33 cellular contexts compared by ENCODE assay signal in genomic region chr5:584846-585245, GRCh38.
"Had no signal": no experiment of that assay in that cellular context is flagged by ENCODE, and none has a peak within 500 bp of the region (broad histone marks: within the 10 kb centered on the region; RNA-seq: fewer than 3 reads in every experiment).

No MANE protein-coding gene starts in this region.

- H3K27ac ChIP-seq: Peyer's patch, RWPE1, WERI-Rb-1 had no signal

- ATAC-seq: activated CD8-positive, alpha-beta memory T cell treated with anti-CD3 and anti-CD28 coated beads, Interleukin-2, amount 10 ng/mL, durations not matched to agents 7 days and 5 days; activated naive CD8-positive, alpha-beta T cell treated with anti-CD3 and anti-CD28 coated beads, Interleukin-2, amount 50 U/mL, for 24 hours; PC-3 had no signal

- H3K4me3 Mint-ChIP-seq: activated CD4-positive, alpha-beta memory T cell treated with anti-CD3 and anti-CD28 coated beads, Interleukin-2, amount 10 ng/mL, durations not matched to agents 7 days and 5 days; activated CD8-positive, alpha-beta memory T cell treated with anti-CD3 and anti-CD28 coated beads, Interleukin-2, amount 10 ng/mL, durations not matched to agents 7 days and 5 days; activated naive CD4-positive, alpha-beta T cell treated with anti-CD3 and anti-CD28 coated beads, Interleukin-2, amount 10 ng/mL, durations not matched to agents 7 days and 5 days; activated naive CD8-positive, alpha-beta T cell; activated naive CD8-positive, alpha-beta T cell treated with anti-CD3 and anti-CD28 coated beads, Interleukin-2, amount 50 U/mL, for 24 hours; brain had no signal

- H3K4me1 Mint-ChIP-seq: activated CD4-positive, alpha-beta memory T cell treated with anti-CD3 and anti-CD28 coated beads, Interleukin-2, amount 10 ng/mL, durations not matched to agents 7 days and 5 days; activated CD8-positive, alpha-beta memory T cell treated with anti-CD3 and anti-CD28 coated beads, Interleukin-2, amount 10 ng/mL, durations not matched to agents 7 days and 5 days; activated naive CD4-positive, alpha-beta T cell treated with anti-CD3 and anti-CD28 coated beads, Interleukin-2, amount 10 ng/mL, durations not matched to agents 7 days and 5 days; brain had no signal

- H3K36me3 Mint-ChIP-seq: activated CD8-positive, alpha-beta memory T cell treated with anti-CD3 and anti-CD28 coated beads, Interleukin-2, amount 10 ng/mL, durations not matched to agents 7 days and 5 days; activated naive CD4-positive, alpha-beta T cell treated with anti-CD3 and anti-CD28 coated beads, Interleukin-2, amount 10 ng/mL, durations not matched to agents 7 days and 5 days; activated naive CD8-positive, alpha-beta T cell; brain had no signal

- H3K27me3 ChIP-seq: Peyer's patch had no signal

- H3K9me3 Mint-ChIP-seq: activated CD4-positive, alpha-beta memory T cell treated with anti-CD3 and anti-CD28 coated beads, Interleukin-2, amount 10 ng/mL, durations not matched to agents 7 days and 5 days had no signal

- H3K9me3 ChIP-seq: Peyer's patch had no signal

- H3K36me3 ChIP-seq: Peyer's patch, WERI-Rb-1 had no signal

- H3K4me1 ChIP-seq: Peyer's patch had no signal

- H3K27ac Mint-ChIP-seq: activated CD4-positive, alpha-beta memory T cell treated with anti-CD3 and anti-CD28 coated beads, Interleukin-2, amount 10 ng/mL, durations not matched to agents 7 days and 5 days; activated CD8-positive, alpha-beta memory T cell treated with anti-CD3 and anti-CD28 coated beads, Interleukin-2, amount 10 ng/mL, durations not matched to agents 7 days and 5 days; activated naive CD4-positive, alpha-beta T cell treated with anti-CD3 and anti-CD28 coated beads, Interleukin-2, amount 10 ng/mL, durations not matched to agents 7 days and 5 days; activated naive CD8-positive, alpha-beta T cell; activated naive CD8-positive, alpha-beta T cell treated with anti-CD3 and anti-CD28 coated beads, Interleukin-2, amount 50 U/mL, for 24 hours; brain had no signal

- H3K4me3 ChIP-seq: Peyer's patch had no signal

- DNase-seq: activated CD4-positive, alpha-beta memory T cell treated with anti-CD3 and anti-CD28 coated beads, Interleukin-2, amount 10 ng/mL, durations not matched to agents 7 days and 5 days; activated CD4-positive, alpha-beta T cell treated with anti-CD3 and anti-CD28 coated beads for 1 hour; activated CD4-positive, alpha-beta T cell treated with anti-CD3 and anti-CD28 coated beads for 48 hours; activated CD4-positive, CD25-positive, alpha-beta regulatory T cell; activated CD8-positive, alpha-beta memory T cell treated with anti-CD3 and anti-CD28 coated beads for 24 hours; activated CD8-positive, alpha-beta memory T cell treated with anti-CD3 and anti-CD28 coated beads, Interleukin-2, amount 10 ng/mL, durations not matched to agents 7 days and 5 days; activated effector memory CD4-positive, alpha-beta T cell treated with Interleukin-2 at 50 U/mL for 16 hours; activated naive CD4-positive, alpha-beta T cell treated with anti-CD3 and anti-CD28 coated beads, Interleukin-2, amount 10 ng/mL, durations not matched to agents 7 days and 5 days; activated naive CD8-positive, alpha-beta T cell treated with anti-CD3 and anti-CD28 coated beads, Interleukin-2, amount 50 U/mL, for 24 hours; activated T-cell treated with anti-CD3 and anti-CD28 coated beads, Interleukin-2, amount 50 U/mL, for 48 hours; anterior cingulate cortex; central memory CD4-positive, alpha-beta T cell; Karpas-422; NCI-H1436 treated with DMSO at 0.1 percent for 48 hours; NCI-H187; NCI-H2029 treated with DMSO at 0.1 percent for 48 hours; NCI-H2107; NCI-H2171; NCI-H510A; NCI-H526; NCI-H748 treated with DMSO at 0.1 percent for 48 hours; NK-92 treated with Interleukin-12 subunit alpha and Interleukin-12 subunit beta, amount 100 ng/mL, for 24 hours; PC-3; Right ventricle myocardium superior; SW 1271; T-helper 1 cell; T-helper 2 cell; T-helper 9 cell; WERI-Rb-1 had no signal
